In genomic region chr5:151037561-151038291, GRCh38 we compare ENCODE assay signal across 9 cellular contexts. TPM values are rescaled to one million over a fixed set of nuclear protein-coding genes. Genes with fewer than 3 reads are reported as not detected.
A peak's percentile ranks its signal among the peaks of the same experiment; 100 is the strongest.
DNase-seq lines count a peak whose midpoint lies in the region; ATAC-seq and TF ChIP-seq lines count a peak whose summit lies in the region.
"Had no signal": no experiment of that assay in that cellular context is flagged by ENCODE, and none has a peak within 500 bp of the region (broad histone marks: within the 10 kb centered on the region; RNA-seq: fewer than 3 reads in every experiment).

No MANE protein-coding gene starts in this region.

- H3K9me3 ChIP-seq in gastrocnemius medialis = no peaks in the 10 kb centered on the region
- H3K9me3 ChIP-seq in Karpas-422 (ENCODE audit: low read length) = no peaks in the 10 kb centered on the region

- H3K4me3 ChIP-seq in gastrocnemius medialis = no peak overlapping the region
- H3K4me3 ChIP-seq in Karpas-422 (ENCODE audit: low read length) = no peak overlapping the region

- peak; percentile 41 to 54 for ATAC-seq in gastrocnemius medialis
- ATAC-seq in stimulated activated naive CD8-positive, alpha-beta T cell treated with anti-CD3 and anti-CD28 coated beads, Interleukin-15, amount 100 ng/mL, for 72 hours = no peak
- ATAC-seq in GM21529 (IDR thresholded peaks at IDR 0.05; ENCODE audit: unreplicated experiment) = no peak
- no peak for ATAC-seq in GM18520 (IDR thresholded peaks at IDR 0.05; ENCODE audit: unreplicated experiment)
- ATAC-seq: naive thymus-derived CD8-positive, alpha-beta T cell had no signal

- H2AFZ ChIP-seq in Karpas-422 (ENCODE audit: low read length) = no peak overlapping the region

- H3K9ac ChIP-seq in Karpas-422 (ENCODE audit: low read length) = no peak overlapping the region

- H3K4me3 Mint-ChIP-seq in stimulated activated naive CD8-positive, alpha-beta T cell treated with anti-CD3 and anti-CD28 coated beads, Interleukin-15, amount 100 ng/mL, for 72 hours = no peak overlapping the region
- H3K4me3 Mint-ChIP-seq: naive thymus-derived CD8-positive, alpha-beta T cell had no signal

- H3K36me3 ChIP-seq in gastrocnemius medialis = peaks cover 0 to 54% of the 10 kb centered on the region in 2 donors
- peaks cover 27% of the 10 kb centered on the region for H3K36me3 ChIP-seq in Karpas-422 (ENCODE audit: insufficient read depth, low read length)

- in situ Hi-C loops in gastrocnemius medialis (cut with MboI; ENCODE audit: low sequenced_read_pairs in 4 of 4) = no loop called here

- H3K4me1 ChIP-seq in gastrocnemius medialis = peaks cover 48 to 53% of the 10 kb centered on the region in 2 donors
- no peaks in the 10 kb centered on the region for H3K4me1 ChIP-seq in Karpas-422 (ENCODE audit: low read length)

- no peaks in the 10 kb centered on the region for H4K20me1 ChIP-seq in Karpas-422 (ENCODE audit: insufficient read depth, low read depth, low read length)

- H3K79me2 ChIP-seq in Karpas-422 (ENCODE audit: low read length) = no peaks in the 10 kb centered on the region

- H3K4me2 ChIP-seq in Karpas-422 (ENCODE audit: low read depth, low read length, poor library complexity, severe bottlenecking) = no peak overlapping the region

- intact Hi-C loops in gastrocnemius medialis (cut with DNase I; ENCODE audit: low total_unique reads) = loop anchor here (2.0 to 5.0 kb wide), 2 partner anchors 200 to 791 kb away; no protein-coding TSS in a partner anchor

- H3K27ac Mint-ChIP-seq in stimulated activated naive CD8-positive, alpha-beta T cell treated with anti-CD3 and anti-CD28 coated beads, Interleukin-15, amount 100 ng/mL, for 72 hours = peak overlapping the region in 1 of 2 donors; percentile 59

- H3K27ac ChIP-seq in gastrocnemius medialis = peak overlapping the region; percentile 88 to 98 (median 95)
- no peak overlapping the region for H3K27ac ChIP-seq in Karpas-422 (ENCODE audit: low read length)

- H3K27me3 Mint-ChIP-seq in stimulated activated naive CD8-positive, alpha-beta T cell treated with anti-CD3 and anti-CD28 coated beads, Interleukin-15, amount 100 ng/mL, for 72 hours = no peaks in the 10 kb centered on the region
- H3K27me3 Mint-ChIP-seq: naive thymus-derived CD8-positive, alpha-beta T cell had no signal

- no peak for TF ChIP-seq CTCF in gastrocnemius medialis (IDR thresholded peaks at IDR 0.05 in 4 of 5, conservative IDR thresholded peaks at IDR 0.05 in 1 of 5)

- peak in 1 of 2 donors; percentile 41 for TF ChIP-seq POLR2A in gastrocnemius medialis (IDR thresholded peaks at IDR 0.05)

- peaks cover 14% of the 10 kb centered on the region for H3K4me1 Mint-ChIP-seq in stimulated activated naive CD8-positive, alpha-beta T cell treated with anti-CD3 and anti-CD28 coated beads, Interleukin-15, amount 100 ng/mL, for 72 hours

- no peaks in the 10 kb centered on the region for H3K27me3 ChIP-seq in gastrocnemius medialis
- no peaks in the 10 kb centered on the region for H3K27me3 ChIP-seq in Karpas-422 (ENCODE audit: low read length)

- no peaks in the 10 kb centered on the region for H3K9me2 ChIP-seq in Karpas-422 (replicated peaks; ENCODE audit: insufficient read depth, low read length)

- DNase-seq in ELR (ENCODE audit: low read depth) = peak; percentile 58
- peak; percentile 85 for DNase-seq in astrocyte of the hippocampus (ENCODE audit: low read depth, low spot score)
- peak; percentile 87 for DNase-seq in hepatic stellate cell (ENCODE audit: low spot score)
- DNase-seq in gastrocnemius medialis = peak; percentile 81 to 84
- DNase-seq in stimulated activated naive CD8-positive, alpha-beta T cell treated with anti-CD3 and anti-CD28 coated beads, Interleukin-15, amount 100 ng/mL, for 72 hours = no peak
- no peak for DNase-seq in Karpas-422
- DNase-seq: naive thymus-derived CD8-positive, alpha-beta T cell had no signal

- no peaks in the 10 kb centered on the region for H3K9me3 Mint-ChIP-seq in stimulated activated naive CD8-positive, alpha-beta T cell treated with anti-CD3 and anti-CD28 coated beads, Interleukin-15, amount 100 ng/mL, for 72 hours
- H3K9me3 Mint-ChIP-seq: naive thymus-derived CD8-positive, alpha-beta T cell had no signal

RNA-seq across cellular contexts. Expression of gene GPX3, which starts 17.3 kb away (rescaled TPM):
- 1,000 to 10,000 TPM in 1 of 4 donors, 100 to 1,000 TPM in 3; 504 to 1,227 (median 655) TPM for total RNA-seq in gastrocnemius medialis
- not detected in 2 replicates for total RNA-seq in Karpas-422 (2014; rRNA removed; shearing (Covaris generic); ENCODE audit: low replicate concordance)
- total RNA-seq: naive thymus-derived CD8-positive, alpha-beta T cell had no signal

RNA-seq across cellular contexts. Expression of gene TNIP1, which starts 43.1 kb away (rescaled TPM):
- 100 to 1,000 TPM; 112 to 228 (median 188) TPM for total RNA-seq in gastrocnemius medialis
- 106 and 205 TPM in 2 replicates for total RNA-seq in Karpas-422 (2014; rRNA removed; shearing (Covaris generic); ENCODE audit: low replicate concordance)

Comparison
In these comparisons a context has a peak if more than half of its experiments do, and no peak if none do; other contexts are left out.
1. DNase-seq: peak in ELR (single experiment), astrocyte of the hippocampus (single experiment), hepatic stellate cell (single experiment) and gastrocnemius medialis (2 of 2); none in stimulated activated naive CD8-positive, alpha-beta T cell treated with anti-CD3 and anti-CD28 coated beads, Interleukin-15, amount 100 ng/mL, for 72 hours (0 of 2) and Karpas-422 (single experiment).
2. ATAC-seq: peak in gastrocnemius medialis (2 of 2); none in stimulated activated naive CD8-positive, alpha-beta T cell treated with anti-CD3 and anti-CD28 coated beads, Interleukin-15, amount 100 ng/mL, for 72 hours (single experiment), GM21529 (single experiment) and GM18520 (single experiment).
3. RNA of gene GPX3, which starts 17.3 kb away (total RNA-seq): 504 to 1,227 TPM in gastrocnemius medialis; not detected in Karpas-422; every median in the first group is over 100 times any median in the second.